Comparison of ENCODE assay signal across 2 cellular contexts in the genomic region with DNA sequence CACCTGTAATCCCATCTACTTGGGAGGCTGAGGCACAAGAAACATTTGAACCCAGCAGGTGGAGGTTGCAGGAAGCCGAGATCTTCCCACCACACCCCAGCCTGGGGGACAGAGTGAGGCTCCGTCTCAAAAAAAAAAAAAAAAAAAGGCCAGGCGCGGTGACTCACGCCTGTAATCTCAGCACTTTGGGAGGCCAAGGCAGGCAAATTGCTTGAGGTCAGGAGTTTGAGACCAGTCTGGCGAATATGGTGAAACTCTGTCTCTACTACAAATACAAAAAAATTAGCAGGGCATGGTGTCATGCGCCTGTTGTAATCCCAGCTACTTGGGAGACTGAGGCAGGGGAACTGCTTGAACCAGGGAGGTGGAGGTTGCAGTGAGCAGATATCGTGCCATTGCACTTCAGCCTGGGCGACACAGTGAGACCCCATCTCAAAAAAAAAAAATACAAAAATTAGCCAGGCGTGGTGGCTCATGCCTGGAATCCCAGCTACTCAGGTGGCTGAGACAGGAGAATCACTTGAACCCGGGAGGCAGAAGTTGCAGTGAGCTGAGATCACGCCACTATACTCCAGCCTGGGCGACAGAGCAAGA. TPM values are rescaled to one million over a fixed set of nuclear protein-coding genes. Genes with fewer than 3 reads are reported as not detected.
"Had no signal": no experiment of that assay in that cellular context is flagged by ENCODE, and none has a peak within 500 bp of the region (broad histone marks: within the 10 kb centered on the region; RNA-seq: fewer than 3 reads in every experiment).

No MANE protein-coding gene starts in this region.

RNA-seq across cellular contexts. Expression of a gene that starts 6.7 kb away (rescaled TPM):
- polyA plus RNA-seq: immature natural killer cell, keratinocyte had no signal
